1 cellular context compared by ENCODE assay signal in genomic region chr2:101830146-101830545, GRCh38.
TF ChIP-seq lines count a peak whose summit lies in the region.

No MANE protein-coding gene starts in this region.

TF ChIP-seq in IMR-90, 13 proteins besides CTCF, POLR2A, EP300 and RAD21 (continued from another document):
- TF ChIP-seq MAZ (IDR thresholded peaks at IDR 0.05; ENCODE audit: borderline replicate concordance, low read depth, low read length) (no peak), NFE2L2 (IDR thresholded peaks at IDR 0.05; ENCODE audit: low read depth, low read length) (no peak), MXI1 (IDR thresholded peaks at IDR 0.05; ENCODE audit: borderline replicate concordance, low read depth, low read length) (no peak), SMC3 (IDR thresholded peaks at IDR 0.05; ENCODE audit: low read depth, low read length) (no peak), MAFK (IDR thresholded peaks at IDR 0.05; ENCODE audit: low read depth, low read length) (no peak), USF2 (IDR thresholded peaks at IDR 0.05; ENCODE audit: low read depth, low read length) (no peak)
- TF ChIP-seq, protein P1, sequence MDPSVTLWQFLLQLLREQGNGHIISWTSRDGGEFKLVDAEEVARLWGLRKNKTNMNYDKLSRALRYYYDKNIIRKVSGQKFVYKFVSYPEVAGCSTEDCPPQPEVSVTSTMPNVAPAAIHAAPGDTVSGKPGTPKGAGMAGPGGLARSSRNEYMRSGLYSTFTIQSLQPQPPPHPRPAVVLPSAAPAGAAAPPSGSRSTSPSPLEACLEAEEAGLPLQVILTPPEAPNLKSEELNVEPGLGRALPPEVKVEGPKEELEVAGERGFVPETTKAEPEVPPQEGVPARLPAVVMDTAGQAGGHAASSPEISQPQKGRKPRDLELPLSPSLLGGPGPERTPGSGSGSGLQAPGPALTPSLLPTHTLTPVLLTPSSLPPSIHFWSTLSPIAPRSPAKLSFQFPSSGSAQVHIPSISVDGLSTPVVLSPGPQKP (IDR thresholded peaks at IDR 0.05; ENCODE audit: borderline replicate concordance, low read depth, low read length), result no peak
TF ChIP-seq in IMR-90: peak in this region for 0.
